Comparison of ENCODE assay signal across 8 cellular contexts in the genomic region with DNA sequence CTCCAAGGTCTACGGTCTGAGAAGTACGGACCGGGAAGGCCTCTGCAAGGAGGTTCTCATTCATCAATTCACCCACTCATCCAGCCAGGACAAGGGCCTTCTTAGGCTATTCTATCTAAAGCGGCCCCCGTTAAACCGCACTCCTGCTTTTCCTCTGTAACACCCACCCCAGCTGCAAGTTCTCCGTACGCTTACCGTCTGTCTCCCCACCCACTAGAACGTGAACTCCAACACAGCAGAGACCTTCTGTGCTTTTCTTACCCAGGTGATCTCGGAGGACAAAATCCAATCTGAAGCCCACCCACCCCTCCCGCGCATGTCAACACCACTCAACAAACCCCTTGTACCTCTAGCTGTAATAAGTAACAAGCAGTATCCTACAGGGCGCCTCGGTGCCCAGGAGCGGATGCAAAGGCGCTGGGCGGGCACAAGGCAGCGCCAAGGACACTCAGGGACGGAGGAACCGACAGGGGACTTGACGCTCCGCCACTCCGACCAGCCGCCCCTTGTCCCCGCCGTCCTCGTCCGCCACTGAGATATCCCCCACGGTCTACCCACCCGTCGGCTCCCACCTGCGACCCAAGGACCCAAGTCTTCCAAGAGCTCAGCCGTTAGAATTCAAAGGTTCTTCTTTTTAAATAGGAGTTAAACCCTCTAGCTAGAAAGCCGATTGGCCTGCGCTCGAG. TPM values are rescaled to one million over a fixed set of nuclear protein-coding genes. Genes with fewer than 3 reads are reported as not detected.
A peak's percentile ranks its signal among the peaks of the same experiment; 100 is the strongest.
DNase-seq lines count a peak whose midpoint lies in the region; ATAC-seq and TF ChIP-seq lines count a peak whose summit lies in the region.

A gene (minus strand): TSS at position 620 of the 686 bp plus-strand sequence. CDS start 4,018 bp downstream, outside the sequence.

- no TSS peak for BruUV-seq in IMR-90 (replicated peaks; lab: Mats Ljungman, UMichigan)

- H4K91ac ChIP-seq in IMR-90 (ENCODE audit: insufficient read depth, low read depth, low read length) = peak within 1 kb of the TSS; percentile 89

- no peaks in the 10 kb centered on the region for H3K27me3 ChIP-seq in IMR-90 (ENCODE audit: control insufficient read depth, insufficient read depth, low read length)
- no peaks in the 10 kb centered on the region for H3K27me3 ChIP-seq in breast epithelium
- no peaks in the 10 kb centered on the region for H3K27me3 ChIP-seq in vagina

- H3K79me1 ChIP-seq in IMR-90 (ENCODE audit: low read depth in 1 of 2, low read length in 2 of 2) = peaks cover 44 to 59% of the 10 kb centered on the region in 2 experiments

- no peaks in the 10 kb centered on the region for H3K9me3 ChIP-seq in IMR-90 (ENCODE audit: control insufficient read depth, insufficient read depth, low read length)
- no peaks in the 10 kb centered on the region for H3K9me3 ChIP-seq in breast epithelium
- H3K9me3 ChIP-seq in vagina = no peaks in the 10 kb centered on the region

- peak within 1 kb of the TSS; percentile 85 for H2AK5ac ChIP-seq in IMR-90 (ENCODE audit: low read depth, low read length)

- H3K4me1 ChIP-seq in IMR-90 (ENCODE audit: control insufficient read depth, insufficient read depth, low read length) (peaks cover 2% of the 10 kb centered on the region; the same call in 1 of the 2 replicates), breast epithelium (peaks cover 0 to 24% of the 10 kb centered on the region in 2 donors), vagina (peaks cover 20% of the 10 kb centered on the region)

- H3K27ac ChIP-seq in IMR-90 (ENCODE audit: insufficient read depth, low read length) (peak within 1 kb of the TSS; percentile 83), breast epithelium (peak within 1 kb of the TSS; percentile 90 to 96), vagina (peak within 1 kb of the TSS; percentile 85)

- 2% methylated on average over 13 of the region's 37 CpGs; no CpG with 5 or more reads in 1 of the 2 experiments for WGBS in IMR-90 (ENCODE audit: extremely low coverage in 2 of 2, insufficient read length in 1 of 2), 2 experiments
- WGBS in lower leg skin, 2 donors = 1% methylated on average over 37 of the region's 37 CpGs

- in situ Hi-C loops in IMR-90 (cut with MboI; ENCODE audit: low sequenced_read_pairs) = loop anchor here (25.0 kb wide), 1 partner anchor 971 kb away; a partner anchor contains a TSS

- intact Hi-C loops in IMR-90 (cut with micrococcal nuclease) = loop anchor here (2.0 kb wide), 1 partner anchor 77 kb away; a partner anchor contains a TSS
- intact Hi-C loops in breast epithelium (cut with DNase I; ENCODE audit: low total_unique reads) = no loop called here
- intact Hi-C loops in lower leg skin (cut with DNase I; ENCODE audit: low total_unique reads) = no loop called here
- intact Hi-C loops in vagina (cut with DNase I) = loop anchor here (10.0 kb wide), 1 partner anchor 73 kb away; a partner anchor contains a TSS

- peak within 1 kb of the TSS; percentile 93 for H3K23ac ChIP-seq in IMR-90 (ENCODE audit: low read depth, low read length)

- dilution Hi-C loops in IMR-90 (cut with HindIII; ENCODE audit: low sequenced_read_pairs, unreplicated experiment) = no loop called here

- no peak for TF ChIP-seq RAD21 in IMR-90 (IDR thresholded peaks at IDR 0.05; ENCODE audit: low read length)

- H3K14ac ChIP-seq in IMR-90 (replicated peaks; ENCODE audit: low read depth, low read length) = peak within 1 kb of the TSS; percentile 98

- H3K56ac ChIP-seq in IMR-90 (ENCODE audit: extremely low read depth, insufficient read depth, low read length) = peak within 1 kb of the TSS; percentile 82

- H4K8ac ChIP-seq in IMR-90 (ENCODE audit: low read depth in 2 of 2, low read length in 2 of 2) = peak within 1 kb of the TSS; percentile 57 to 97

- H2AK9ac ChIP-seq in IMR-90 (replicated peaks; ENCODE audit: low read depth, low read length, poor library complexity) = peak within 1 kb of the TSS; percentile 98

- peak within 1 kb of the TSS; percentile 81 for H2BK5ac ChIP-seq in IMR-90 (ENCODE audit: low read depth, low read length, poor library complexity, severe bottlenecking)

- DNase-seq in GM12864 (ENCODE audit: low read depth) = no peak
- no peak for DNase-seq in IMR-90
- DNase-seq in breast epithelium (ENCODE audit: low spot score in 2 of 2) = no peak
- DNase-seq in lower leg skin (ENCODE audit: low spot score in 2 of 2) = no peak
- DNase-seq in vagina (ENCODE audit: extremely low spot score in 2 of 2) = peak in 1 of 2 donors; percentile 96
- DNase-seq in LoVo (ENCODE audit: low spot score) = no peak
- DNase-seq in midbrain (lab: John Stamatoyannopoulos, UW) = no peak

- peak within 1 kb of the TSS; percentile 57 for H4K5ac ChIP-seq in IMR-90 (ENCODE audit: low read depth, low read length)

- CTCF ChIA-PET in IMR-90 (lab: Yijun Ruan, JAX) = interaction anchor here (1.2 kb wide), 1 partner anchor 48 kb away, joined by 3 read pairs; no protein-coding TSS in a partner anchor

- peak within 1 kb of the TSS; percentile 90 for H3K4me2 ChIP-seq in IMR-90 (ENCODE audit: low read depth, low read length)

- H2BK120ac ChIP-seq in IMR-90 (ENCODE audit: low read depth, low read length) = peak within 1 kb of the TSS; percentile 65

- peak within 1 kb of the TSS; percentile 94 for H3K4ac ChIP-seq in IMR-90 (ENCODE audit: low read depth, low read length)

- H2AFZ ChIP-seq in IMR-90 (replicated peaks; ENCODE audit: low read length, poor library complexity) = peak within 1 kb of the TSS; percentile 96

- peaks cover 15% of the 10 kb centered on the region for H3K9me1 ChIP-seq in IMR-90 (ENCODE audit: insufficient read depth, low read length)

- no peaks in the 10 kb centered on the region for H4K20me1 ChIP-seq in IMR-90 (ENCODE audit: insufficient read depth, low read length)

- no peak within 1 kb of the TSS for H2BK15ac ChIP-seq in IMR-90 (ENCODE audit: low read depth, low read length)

- H3K36me3 ChIP-seq in IMR-90 (ENCODE audit: control insufficient read depth, insufficient read depth, low read length) = peaks cover 11% of the 10 kb centered on the region
- H3K36me3 ChIP-seq in breast epithelium = peaks cover 1% of the 10 kb centered on the region
- peaks cover 0 to 14% of the 10 kb centered on the region in 2 donors for H3K36me3 ChIP-seq in vagina

- TF ChIP-seq POLR2A in IMR-90 (IDR thresholded peaks at IDR 0.05; ENCODE audit: low read depth, low read length) (peak; percentile 96), breast epithelium (IDR thresholded peaks at IDR 0.05) (no peak), lower leg skin (IDR thresholded peaks at IDR 0.05) (no peak), vagina (IDR thresholded peaks at IDR 0.05) (no peak)

- peak within 1 kb of the TSS; percentile 92 for H3K9ac ChIP-seq in IMR-90 (ENCODE audit: low read depth, low read length)

- peak; percentile 32 for ATAC-seq in GM21526 (IDR thresholded peaks at IDR 0.05; ENCODE audit: low FRiP score, unreplicated experiment)
- ATAC-seq in IMR-90 (ENCODE audit: low read depth) = peak; percentile 36

- H3K4me3 ChIP-seq in GM12864 (ENCODE audit: low read depth, low read length) = peak within 1 kb of the TSS; percentile 96
- H3K4me3 ChIP-seq in IMR-90 (ENCODE audit: insufficient read depth, low read depth, low read length) = peak within 1 kb of the TSS; percentile 67
- H3K4me3 ChIP-seq in breast epithelium = peak within 1 kb of the TSS; percentile 77 to 96 (median 85)
- peak within 1 kb of the TSS; percentile 74 for H3K4me3 ChIP-seq in lower leg skin (ENCODE audit: low read depth, poor library complexity, severe bottlenecking)
- H3K4me3 ChIP-seq in vagina = peak within 1 kb of the TSS; percentile 88 to 90

- TF ChIP-seq CTCF in GM12864 (IDR thresholded peaks at IDR 0.05; ENCODE audit: low read depth, low read length, missing control alignments) (no peak), IMR-90 (conservative IDR thresholded peaks at IDR 0.05; ENCODE audit: low read depth, low read length) (no peak), breast epithelium (IDR thresholded peaks at IDR 0.05) (no peak), lower leg skin (IDR thresholded peaks at IDR 0.05) (no peak), vagina (IDR thresholded peaks at IDR 0.05) (no peak)

- POLR2A ChIA-PET in IMR-90 (lab: Charles Lee; ENCODE audit: unreplicated experiment) = interaction anchor here (0.9 kb wide), 2 partner anchors 29 to 35 kb away, joined by 3 read pairs; no protein-coding TSS in a partner anchor

- peak within 1 kb of the TSS; percentile 20 for H3K18ac ChIP-seq in IMR-90 (ENCODE audit: low read depth, low read length)

- H2BK20ac ChIP-seq in IMR-90 (ENCODE audit: low read depth, low read length) = no peak within 1 kb of the TSS

TF ChIP-seq in IMR-90, 13 proteins besides CTCF, POLR2A, EP300 and RAD21:
- TF ChIP-seq CEBPB (IDR thresholded peaks at IDR 0.05; ENCODE audit: low read depth, low read length) (no peak), SMC3 (IDR thresholded peaks at IDR 0.05; ENCODE audit: low read depth, low read length) (no peak), BHLHE40 (IDR thresholded peaks at IDR 0.05; ENCODE audit: low read depth, low read length) (no peak), CHD1 (IDR thresholded peaks at IDR 0.05; ENCODE audit: low read depth, low read length) (peak; percentile 42), NFE2L2 (IDR thresholded peaks at IDR 0.05; ENCODE audit: low read depth, low read length) (no peak), MXI1 (IDR thresholded peaks at IDR 0.05; ENCODE audit: borderline replicate concordance, low read depth, low read length) (peak; percentile 60; the same call in 1 of the 2 replicates)
- TF ChIP-seq, protein P1, sequence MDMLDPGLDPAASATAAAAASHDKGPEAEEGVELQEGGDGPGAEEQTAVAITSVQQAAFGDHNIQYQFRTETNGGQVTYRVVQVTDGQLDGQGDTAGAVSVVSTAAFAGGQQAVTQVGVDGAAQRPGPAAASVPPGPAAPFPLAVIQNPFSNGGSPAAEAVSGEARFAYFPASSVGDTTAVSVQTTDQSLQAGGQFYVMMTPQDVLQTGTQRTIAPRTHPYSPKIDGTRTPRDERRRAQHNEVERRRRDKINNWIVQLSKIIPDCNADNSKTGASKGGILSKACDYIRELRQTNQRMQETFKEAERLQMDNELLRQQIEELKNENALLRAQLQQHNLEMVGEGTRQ (IDR thresholded peaks at IDR 0.05; ENCODE audit: low read depth, low read length) = no peak

RNA-seq across cellular contexts. Expression of the gene that starts here (rescaled TPM):
- total RNA-seq in IMR-90 (2012; rRNA removed) (83.3 and 88.0 TPM in 2 replicates), breast epithelium (1 to 10 TPM in 2 of 3 donors, under 1 TPM in 1; 0.98 to 2.2 (median 1.6) TPM), lower leg skin (1 to 10 TPM; 3.9 to 8.7 (median 5.9) TPM), vagina (2.2 TPM)
- 63.7 and 68.0 TPM in 2 replicates for polyA plus RNA-seq in IMR-90 (2012; rRNA removed)
- polyA plus RNA-seq in IMR-90 (2012; cell fraction: cytosol; rRNA removed) = 21.7 and 43.0 TPM in 2 replicates
- 13.7 and 69.2 TPM in 2 replicates for polyA plus RNA-seq in IMR-90 (2012; cell fraction: nucleus; rRNA removed; ENCODE audit: low replicate concordance)

Comparison
In these comparisons a context has a peak if more than half of its experiments do, and no peak if none do; other contexts are left out.
1. intact Hi-C loops: an anchor here in IMR-90 (2.0 kb wide) and vagina (10.0 kb wide); none called in breast epithelium and lower leg skin.